18 cellular contexts compared by ENCODE assay signal in the genomic region with DNA sequence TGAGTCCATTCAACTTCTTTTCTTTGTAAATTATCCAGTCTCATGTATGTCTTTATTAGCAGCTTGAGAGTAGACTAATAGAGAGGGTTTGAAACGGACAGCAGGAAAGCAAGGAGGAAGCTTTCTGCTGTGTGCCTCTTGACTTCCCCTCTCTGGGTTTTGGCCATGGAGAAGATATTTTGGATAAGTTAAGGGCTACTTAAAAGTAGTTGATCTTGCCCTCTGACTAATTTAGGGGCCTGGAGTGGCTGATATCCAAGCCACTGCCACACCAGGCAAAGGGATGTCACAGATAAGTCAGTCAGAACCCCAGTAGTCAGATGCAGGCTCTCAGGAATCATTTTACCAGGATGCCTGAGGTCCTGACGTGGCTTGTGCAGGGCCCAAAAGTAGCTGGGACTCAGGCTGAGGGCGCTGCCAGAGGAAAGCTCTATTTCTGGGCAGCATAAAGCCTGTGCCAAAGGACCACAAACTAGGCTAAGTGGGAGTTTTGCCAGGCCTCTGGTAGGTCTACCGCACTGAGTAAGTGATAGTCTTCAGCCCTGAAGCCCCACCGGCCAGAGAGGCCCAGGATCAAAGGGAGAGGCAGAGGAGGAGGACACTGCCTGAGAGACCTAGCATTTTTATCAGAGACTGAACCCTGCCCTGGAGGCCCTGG. TPM values are rescaled to one million over a fixed set of nuclear protein-coding genes. Genes with fewer than 3 reads are reported as not detected.
"Had no signal": no experiment of that assay in that cellular context is flagged by ENCODE, and none has a peak within 500 bp of the region (broad histone marks: within the 10 kb centered on the region; RNA-seq: fewer than 3 reads in every experiment).

No MANE protein-coding gene starts in this region.

- H3K36me3 Mint-ChIP-seq: activated naive CD8-positive, alpha-beta T cell; stimulated activated memory B cell treated with anti-CD40 and anti-IgM and Interleukin-4, amounts not matched to agents 10 μg/mL and 1 μg/mL and 100 μg/mL, for 72 hours; T-cell had no signal

- H3K27ac ChIP-seq: esophagus muscularis mucosa, left lung, ovary, SK-N-MC, upper lobe of left lung had no signal

- H3K36me3 ChIP-seq: esophagus muscularis mucosa, left lung, ovary, upper lobe of left lung had no signal

- H3K27ac Mint-ChIP-seq: activated naive CD8-positive, alpha-beta T cell; nephron progenitor cell; stimulated activated memory B cell treated with anti-CD40 and anti-IgM and Interleukin-4, amounts not matched to agents 10 μg/mL and 1 μg/mL and 100 μg/mL, for 72 hours; T-cell had no signal

- H3K4me2 ChIP-seq: smooth muscle cell had no signal

- DNase-seq: activated CD4-positive, alpha-beta T cell treated with anti-CD3 and anti-CD28 coated beads, Interleukin-2, amount 50 U/mL, for 1 hour; activated CD4-positive, CD25-positive, alpha-beta regulatory T cell; activated effector memory CD4-positive, alpha-beta T cell treated with Interleukin-2 at 50 U/mL for 16 hours; activated T-cell treated with anti-CD3 and anti-CD28 coated beads for 4 hours; left lung; mesendoderm; nephron progenitor cell; ovary; T-cell; upper lobe of left lung had no signal

- H3K27me3 ChIP-seq: esophagus muscularis mucosa, left lung, ovary, upper lobe of left lung had no signal

- ATAC-seq: left lung; stimulated activated memory B cell treated with anti-CD40 and anti-IgM and Interleukin-4, amounts not matched to agents 10 μg/mL and 1 μg/mL and 100 μg/mL, for 72 hours; T-cell had no signal

- H3K4me3 Mint-ChIP-seq: activated naive CD8-positive, alpha-beta T cell; nephron progenitor cell; stimulated activated memory B cell treated with anti-CD40 and anti-IgM and Interleukin-4, amounts not matched to agents 10 μg/mL and 1 μg/mL and 100 μg/mL, for 72 hours; T-cell had no signal

- H3K4me1 Mint-ChIP-seq: stimulated activated memory B cell treated with anti-CD40 and anti-IgM and Interleukin-4, amounts not matched to agents 10 μg/mL and 1 μg/mL and 100 μg/mL, for 72 hours; T-cell had no signal

- H3K4me3 ChIP-seq: esophagus muscularis mucosa, left lung, ovary, SK-N-MC, smooth muscle cell, upper lobe of left lung had no signal

- H3K9me3 ChIP-seq: esophagus muscularis mucosa, left lung, ovary, upper lobe of left lung had no signal

- H3K9me3 Mint-ChIP-seq: stimulated activated memory B cell treated with anti-CD40 and anti-IgM and Interleukin-4, amounts not matched to agents 10 μg/mL and 1 μg/mL and 100 μg/mL, for 72 hours had no signal

RNA-seq across cellular contexts. Expression of a gene that starts 41.6 kb away (rescaled TPM):
- total RNA-seq: activated CD8-positive, alpha-beta memory T cell treated with anti-CD3 and anti-CD28 coated beads for 36 hours; bronchial epithelial cell; esophagus muscularis mucosa; fibroblast of villous mesenchyme; ovary; smooth muscle cell; T-cell had no signal
- polyA plus RNA-seq: ovary, smooth muscle cell had no signal
